ENCODE assay signal across 1 cellular context in genomic region chr4:153494562-153494961, GRCh38.
TF ChIP-seq lines count a peak whose summit lies in the region.

No MANE protein-coding gene starts in this region.

TF ChIP-seq in GM23338, 12 proteins besides CTCF, POLR2A, EP300 and RAD21 (continued from another document):
- TF ChIP-seq EZH2phosphoT487 (IDR thresholded peaks at IDR 0.05; ENCODE audit: unreplicated experiment) (no peak), JUNB (IDR thresholded peaks at IDR 0.05; ENCODE audit: unreplicated experiment) (no peak), ZNF462 (CRISPR knock-in tag; IDR thresholded peaks at IDR 0.05) (no peak), CREB1 (CRISPR knock-in tag; IDR thresholded peaks at IDR 0.05; ENCODE audit: low read depth) (no peak), POLR2AphosphoS5 (IDR thresholded peaks at IDR 0.05; ENCODE audit: low read depth) (no peak), ETS1 (IDR thresholded peaks at IDR 0.05) (no peak), REST (IDR thresholded peaks at IDR 0.05; ENCODE audit: unreplicated experiment) (no peak), ZNF114 (CRISPR knock-in tag; IDR thresholded peaks at IDR 0.05) (no peak), ZNF331 (CRISPR knock-in tag; IDR thresholded peaks at IDR 0.05; ENCODE audit: low read depth) (no peak), STAT1 (IDR thresholded peaks at IDR 0.05; ENCODE audit: unreplicated experiment) (no peak)
